In the genomic region with DNA sequence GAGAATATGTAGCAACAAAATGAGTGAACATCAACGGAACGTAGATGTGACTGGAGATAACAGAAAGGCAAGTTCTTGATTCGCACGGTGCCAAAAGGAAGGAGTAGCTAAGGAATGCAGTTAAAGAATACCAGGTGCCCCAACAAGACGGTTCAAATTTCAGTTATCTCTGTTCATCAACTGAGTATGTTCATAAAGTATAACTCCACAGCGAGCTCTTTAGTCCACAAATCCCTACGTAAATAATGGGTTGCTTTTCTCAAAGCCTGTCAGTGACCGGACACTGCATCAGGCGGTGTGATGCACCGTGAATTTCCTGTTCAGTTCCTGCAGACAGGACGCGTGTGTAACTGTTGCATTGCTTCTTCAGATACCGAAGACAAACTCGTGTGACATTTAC, we compare ENCODE assay signal across 18 cellular contexts.
"Had no signal": no experiment of that assay in that cellular context is flagged by ENCODE, and none has a peak within 500 bp of the region (broad histone marks: within the 10 kb centered on the region; RNA-seq: fewer than 3 reads in every experiment).

No MANE protein-coding gene starts in this region.

- H3K36me3 ChIP-seq: pancreas had no signal

- H3K4me3 ChIP-seq: esophagus squamous epithelium, left ventricle myocardium inferior, pancreas, thyroid gland had no signal

- H3K27ac ChIP-seq: brain microvascular endothelial cell, esophagus squamous epithelium, left ventricle myocardium inferior, pancreas had no signal

- DNase-seq: activated CD4-positive, alpha-beta T cell treated with anti-CD3 and anti-CD28 coated beads, Interleukin-2, amount 50 U/mL, for 1 hour; activated CD4-positive, CD25-positive, alpha-beta regulatory T cell; activated effector memory CD4-positive, alpha-beta T cell treated with Interleukin-2 at 50 U/mL for 16 hours; activated T-cell treated with anti-CD3 and anti-CD28 coated beads for 4 hours; brain microvascular endothelial cell; esophagus squamous epithelium; foreskin melanocyte; head of caudate nucleus; islet precursor cell; left ventricle myocardium inferior; pancreas; retina; stimulated activated CD4-positive, alpha-beta T cell treated with anti-CD3 and anti-CD28 coated beads, Interleukin-4, amount 100 ng/mL, for 4 hours; T-helper 17 cell; thyroid gland had no signal

- H3K27me3 ChIP-seq: brain microvascular endothelial cell, esophagus squamous epithelium, pancreas, thyroid gland had no signal

- H3K9me3 ChIP-seq: esophagus squamous epithelium, left ventricle myocardium inferior, pancreas, thyroid gland had no signal

- H3K4me1 ChIP-seq: esophagus squamous epithelium, pancreas had no signal

- FAIRE-seq: endometrium, pancreas, TTC549, urothelium cell line had no signal
